Comparison of ENCODE assay signal across 1 cellular context in the genomic region with DNA sequence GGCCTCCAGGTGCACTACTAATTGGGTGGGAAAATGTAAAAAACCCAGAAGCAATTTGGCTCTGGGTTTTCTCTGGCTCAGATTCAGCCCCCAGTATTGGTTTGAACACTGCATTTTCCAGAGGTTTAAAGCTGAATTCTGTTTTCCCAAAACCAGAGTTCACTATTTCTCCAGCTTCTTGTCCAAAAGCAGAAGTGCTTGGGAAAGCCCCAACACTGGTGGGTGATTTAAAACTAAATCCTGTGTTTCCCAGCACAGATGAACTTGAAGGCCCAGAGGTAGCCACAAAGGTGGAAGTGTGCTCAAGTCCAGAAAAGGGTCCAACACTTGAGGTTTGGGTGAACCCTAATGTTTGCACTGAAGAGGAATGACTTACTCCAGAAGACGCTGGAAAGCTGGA.
TF ChIP-seq lines count a peak whose summit lies in the region.

No MANE protein-coding gene starts in this region.

TF ChIP-seq in endothelial cell of umbilical vein, 7 proteins besides CTCF, POLR2A, EP300 and RAD21:
- no peak for TF ChIP-seq JUN (IDR thresholded peaks at IDR 0.05; ENCODE audit: borderline replicate concordance, insufficient read depth, insufficient read length, low read depth)
- TF ChIP-seq, protein P1, sequence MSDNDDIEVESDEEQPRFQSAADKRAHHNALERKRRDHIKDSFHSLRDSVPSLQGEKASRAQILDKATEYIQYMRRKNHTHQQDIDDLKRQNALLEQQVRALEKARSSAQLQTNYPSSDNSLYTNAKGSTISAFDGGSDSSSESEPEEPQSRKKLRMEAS (IDR thresholded peaks at IDR 0.05; ENCODE audit: insufficient read depth, insufficient read length) = no peak
- TF ChIP-seq POLR2AphosphoS5 (IDR thresholded peaks at IDR 0.05; ENCODE audit: insufficient read depth, low read depth, low read length) = no peak
- TF ChIP-seq MYC (IDR thresholded peaks at IDR 0.05; ENCODE audit: low read depth, low read length) = no peak
- TF ChIP-seq FOS (IDR thresholded peaks at IDR 0.05; ENCODE audit: borderline replicate concordance, insufficient read depth, low read length) = no peak
- no peak for TF ChIP-seq GATA2 (IDR thresholded peaks at IDR 0.05; ENCODE audit: insufficient read depth, insufficient read length, low read depth, low read length)
- no peak for TF ChIP-seq EZH2 (IDR thresholded peaks at IDR 0.05; ENCODE audit: borderline replicate concordance, low read depth, low read length, severe bottlenecking)
